ENCODE assay signal across 14 cellular contexts in the genomic region with DNA sequence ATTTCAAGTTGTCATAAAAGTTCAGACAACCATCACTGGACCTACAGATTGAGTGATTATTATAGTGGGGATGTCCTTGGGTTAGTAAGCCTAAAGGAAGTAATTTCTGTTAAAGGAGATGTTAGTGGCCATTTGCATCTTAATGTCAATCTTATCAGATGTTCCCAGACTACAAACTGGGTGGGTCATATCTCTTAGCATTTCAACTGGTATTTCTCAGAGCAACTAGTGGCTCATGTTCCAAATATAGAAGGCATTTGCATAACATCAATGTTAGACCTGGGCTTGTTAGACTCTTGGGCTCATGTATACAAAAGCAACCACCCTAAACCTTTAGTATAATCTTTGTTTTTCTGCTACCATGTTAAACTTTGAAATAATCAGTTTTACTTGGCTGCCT. TPM values are rescaled to one million over a fixed set of nuclear protein-coding genes. Genes with fewer than 3 reads are reported as not detected.
DNase-seq lines count a peak whose midpoint lies in the region; ATAC-seq and TF ChIP-seq lines count a peak whose summit lies in the region.
"Had no signal": no experiment of that assay in that cellular context is flagged by ENCODE, and none has a peak within 500 bp of the region (broad histone marks: within the 10 kb centered on the region; RNA-seq: fewer than 3 reads in every experiment).

No MANE protein-coding gene starts in this region.

- H4K91ac ChIP-seq in mesenchymal stem cell (ENCODE audit: low read length), result no peak overlapping the region

- H3K9me2 ChIP-seq in MM.1S (replicated peaks; ENCODE audit: insufficient read depth, low read length), result no peaks in the 10 kb centered on the region

- H3K36me3 ChIP-seq in MM.1S (replicated peaks; ENCODE audit: insufficient read depth, low read length), result peaks cover 24% of the 10 kb centered on the region
- peaks cover 13 to 97% of the 10 kb centered on the region in 2 experiments for H3K36me3 ChIP-seq in mesenchymal stem cell (ENCODE audit: control insufficient read depth in 1 of 2, insufficient read depth in 2 of 2, low read depth in 1 of 2, low read length in 2 of 2)

- H4K20me1 ChIP-seq in MM.1S (ENCODE audit: insufficient read depth, low read length), result no peaks in the 10 kb centered on the region; the same call in 1 of the 2 replicates

- no peak overlapping the region for H3K23ac ChIP-seq in mesenchymal stem cell (ENCODE audit: low read length in 2 of 2)

- no peaks in the 10 kb centered on the region for H3K9me3 ChIP-seq in MM.1S (replicated peaks; ENCODE audit: insufficient read depth, low read length)
- no peaks in the 10 kb centered on the region for H3K9me3 ChIP-seq in mesenchymal stem cell (ENCODE audit: control insufficient read depth, low read length)
- H3K9me3 ChIP-seq: SJSA1, thoracic aorta had no signal

- DNase-seq in MM.1S (peak; percentile 31), mesenchymal stem cell (peak; percentile 10), NCI-H345 treated with DMSO at 0.1 percent for 48 hours (lab: John Stamatoyannopoulos, UW; ENCODE audit: unreplicated experiment) (no peak), DMS79 (lab: John Stamatoyannopoulos, UW) (no peak), HT-29 (ENCODE audit: low spot score) (no peak), SW480 (ENCODE audit: low spot score) (no peak)
- DNase-seq: cortex of kidney, NCI-H2081 treated with DMSO at 0.1 percent for 48 hours had no signal

- H2BK15ac ChIP-seq in mesenchymal stem cell (ENCODE audit: low read depth, poor library complexity, severe bottlenecking), result no peak overlapping the region

- TF ChIP-seq CTCF in MM.1S (IDR thresholded peaks at IDR 0.05; ENCODE audit: low read length), result no peak

- H4K8ac ChIP-seq in mesenchymal stem cell (ENCODE audit: low read length), result no peak overlapping the region

- H3F3A ChIP-seq in MM.1S (ENCODE audit: insufficient read depth, low read length), result no peaks in the 10 kb centered on the region

- H3K4me2 ChIP-seq in MM.1S (ENCODE audit: low read depth, low read length), result no peak overlapping the region
- no peak overlapping the region for H3K4me2 ChIP-seq in mesenchymal stem cell (ENCODE audit: low read length, poor library complexity, severe bottlenecking)

- H2AFZ ChIP-seq in MM.1S (ENCODE audit: low read length) (no peak overlapping the region), mesenchymal stem cell (ENCODE audit: low read depth, low read length) (no peak overlapping the region)

- H2BK120ac ChIP-seq in mesenchymal stem cell (ENCODE audit: low read depth, low read length), result no peak overlapping the region

- H2AK5ac ChIP-seq in mesenchymal stem cell (ENCODE audit: low read length, severe bottlenecking), result no peak overlapping the region

- H3K14ac ChIP-seq in mesenchymal stem cell (ENCODE audit: low read length in 2 of 2), result no peak overlapping the region

- no peaks in the 10 kb centered on the region for H3K79me2 ChIP-seq in MM.1S (ENCODE audit: low read length)

- H3K4ac ChIP-seq in mesenchymal stem cell (ENCODE audit: low read depth in 1 of 2, low read length in 2 of 2), result no peak overlapping the region

- H3K79me1 ChIP-seq in mesenchymal stem cell (replicated peaks; ENCODE audit: low read length, poor library complexity, severe bottlenecking), result peaks cover 7% of the 10 kb centered on the region

- H3K27ac ChIP-seq in MM.1S (ENCODE audit: low read length) (no peak overlapping the region), mesenchymal stem cell (ENCODE audit: low read length, poor library complexity, severe bottlenecking) (no peak overlapping the region)
- H3K27ac ChIP-seq: SJSA1, thoracic aorta had no signal

- H3K4me1 ChIP-seq in MM.1S (ENCODE audit: low read length) (peaks cover 19% of the 10 kb centered on the region), mesenchymal stem cell (ENCODE audit: control insufficient read depth, insufficient read depth, low read depth, low read length) (no peaks in the 10 kb centered on the region)
- H3K4me1 ChIP-seq: SJSA1 had no signal

- no peak overlapping the region for H2BK12ac ChIP-seq in mesenchymal stem cell (ENCODE audit: low read length in 2 of 2)

- H3K18ac ChIP-seq in mesenchymal stem cell (ENCODE audit: low read depth in 1 of 2, low read length in 2 of 2), result no peak overlapping the region

- no peak overlapping the region for H3K4me3 ChIP-seq in MM.1S (ENCODE audit: low read length)
- H3K4me3 ChIP-seq in mesenchymal stem cell (ENCODE audit: insufficient read depth in 1 of 2, low read depth in 1 of 2, low read length in 2 of 2), result no peak overlapping the region
- H3K4me3 ChIP-seq: SJSA1, thoracic aorta had no signal

- peak; percentile 70 for ATAC-seq in GM18868 (IDR thresholded peaks at IDR 0.05; ENCODE audit: unreplicated experiment)
- peak; percentile 45 for ATAC-seq in HG02610 (IDR thresholded peaks at IDR 0.05; ENCODE audit: unreplicated experiment)
- ATAC-seq: activated CD4-positive, CD25-positive, alpha-beta regulatory T cell treated with anti-CD3 and anti-CD28 coated beads, Interleukin-2, amount 50 U/mL, for 24 hours; Panc1 had no signal

- H3K27me3 ChIP-seq in MM.1S (replicated peaks; ENCODE audit: insufficient read depth, low read length) (no peaks in the 10 kb centered on the region), mesenchymal stem cell (ENCODE audit: control insufficient read depth in 1 of 2, insufficient read depth in 1 of 2, low read length in 2 of 2) (no peaks in the 10 kb centered on the region)
- H3K27me3 ChIP-seq: SJSA1 had no signal

- H2BK5ac ChIP-seq in mesenchymal stem cell (ENCODE audit: low read depth, low read length, poor library complexity, severe bottlenecking), result no peak overlapping the region

- no peak overlapping the region for H3K9ac ChIP-seq in MM.1S (ENCODE audit: low read length)
- no peak overlapping the region for H3K9ac ChIP-seq in mesenchymal stem cell (ENCODE audit: low read length)

RNA-seq across cellular contexts. Expression of gene PLEKHA3, which starts 17.9 kb away (rescaled TPM):
- polyA plus RNA-seq in mesenchymal stem cell (2013, experiment 1 of 2), result 25.3 TPM
- polyA plus RNA-seq in mesenchymal stem cell (2013, experiment 2 of 2), result 24.5 TPM
- total RNA-seq in HT-29 (2014; rRNA removed; shearing (Covaris generic)), result 4.4 and 5.2 TPM in 2 replicates

RNA-seq across cellular contexts. Expression of gene FKBP7, which starts 19.7 kb away (rescaled TPM):
- polyA plus RNA-seq in mesenchymal stem cell (2013, experiment 1 of 2), result 59.2 TPM
- 62.1 TPM for polyA plus RNA-seq in mesenchymal stem cell (2013, experiment 2 of 2)
- total RNA-seq in HT-29 (2014; rRNA removed; shearing (Covaris generic)), result 0.03 and 0.55 TPM in 2 replicates

RNA-seq across cellular contexts. Expression of gene PJVK, which starts 47.0 kb away (rescaled TPM):
- polyA plus RNA-seq in mesenchymal stem cell (2013, experiment 1 of 2), result 1.8 TPM
- polyA plus RNA-seq in mesenchymal stem cell (2013, experiment 2 of 2), result 1.6 TPM
- total RNA-seq in HT-29 (2014; rRNA removed; shearing (Covaris generic)), result 0.23 and 0.26 TPM in 2 replicates

RNA-seq across cellular contexts. Expression of gene PRKRA, which starts 47.2 kb away (rescaled TPM):
- polyA plus RNA-seq in mesenchymal stem cell (2013, experiment 1 of 2), result 33.7 TPM
- polyA plus RNA-seq in mesenchymal stem cell (2013, experiment 2 of 2), result 33.9 TPM
- 45.1 and 53.5 TPM in 2 replicates for total RNA-seq in HT-29 (2014; rRNA removed; shearing (Covaris generic))

Comparison
In these comparisons a context has a peak if more than half of its experiments do, and no peak if none do; other contexts are left out.
1. DNase-seq: peak in MM.1S (single experiment) and mesenchymal stem cell (single experiment); none in NCI-H345 treated with DMSO at 0.1 percent for 48 hours (single experiment), DMS79 (single experiment), HT-29 (single experiment) and SW480 (single experiment).